8 cellular contexts compared by ENCODE assay signal in genomic region chr10:128064615-128065580, GRCh38.
A peak's percentile ranks its signal among the peaks of the same experiment; 100 is the strongest.
DNase-seq lines count a peak whose midpoint lies in the region; TF ChIP-seq lines count a peak whose summit lies in the region.

No MANE protein-coding gene starts in this region.

- TF ChIP-seq CTCF in AG09319 (IDR thresholded peaks at IDR 0.05; ENCODE audit: low read depth, low read length) = no peak
- no peak for TF ChIP-seq CTCF in GM20000 (IDR thresholded peaks at IDR 0.05; ENCODE audit: extremely low read depth, missing control alignments)

- peaks cover 82% of the 10 kb centered on the region for H3K36me3 Mint-ChIP-seq in activated CD4-positive, alpha-beta T cell treated with anti-CD3 and anti-CD28 coated beads, Interleukin-2, amount 10 ng/mL, durations not matched to agents 24 days and 14 days (ENCODE audit: low read depth)
- peaks cover 78% of the 10 kb centered on the region for H3K36me3 Mint-ChIP-seq in stimulated activated naive CD8-positive, alpha-beta T cell treated with anti-CD3 and anti-CD28 coated beads, Interleukin-15, Interleukin-2, amounts not matched to agents 100 ng/mL and 50 ng/mL, for 24 hours (ENCODE audit: low read depth)

- peaks cover 19% of the 10 kb centered on the region for H3K4me1 ChIP-seq in muscle layer of colon (ENCODE audit: insufficient read depth, low read length)

- no peaks in the 10 kb centered on the region for H3K9me3 ChIP-seq in muscle layer of colon (ENCODE audit: low read length)

- H3K27me3 Mint-ChIP-seq in activated CD4-positive, alpha-beta T cell treated with anti-CD3 and anti-CD28 coated beads, Interleukin-2, amount 10 ng/mL, durations not matched to agents 24 days and 14 days = no peaks in the 10 kb centered on the region
- H3K27me3 Mint-ChIP-seq in stimulated activated naive CD8-positive, alpha-beta T cell treated with anti-CD3 and anti-CD28 coated beads, Interleukin-15, Interleukin-2, amounts not matched to agents 100 ng/mL and 50 ng/mL, for 24 hours = no peaks in the 10 kb centered on the region

- DNase-seq in AG09319 (ENCODE audit: extremely low read depth, low read depth) = peak; percentile 34
- DNase-seq in GM20000 (ENCODE audit: low spot score) = peak; percentile 29
- DNase-seq in HPDE6-E6E7 (ENCODE audit: extremely low spot score) = peak; percentile 63
- peak; percentile 85 for DNase-seq in activated CD4-positive, alpha-beta T cell treated with anti-CD3 and anti-CD28 coated beads, Interleukin-2, amount 10 ng/mL, durations not matched to agents 24 days and 14 days
- DNase-seq in LoVo (ENCODE audit: low spot score) = no peak

- no peaks in the 10 kb centered on the region for H3K9me3 Mint-ChIP-seq in activated CD4-positive, alpha-beta T cell treated with anti-CD3 and anti-CD28 coated beads, Interleukin-2, amount 10 ng/mL, durations not matched to agents 24 days and 14 days
- peaks cover 4% of the 10 kb centered on the region for H3K9me3 Mint-ChIP-seq in stimulated activated naive CD8-positive, alpha-beta T cell treated with anti-CD3 and anti-CD28 coated beads, Interleukin-15, Interleukin-2, amounts not matched to agents 100 ng/mL and 50 ng/mL, for 24 hours

- H3K27ac Mint-ChIP-seq in activated CD4-positive, alpha-beta T cell treated with anti-CD3 and anti-CD28 coated beads, Interleukin-2, amount 10 ng/mL, durations not matched to agents 24 days and 14 days = peak overlapping the region; percentile 96
- peak overlapping the region; percentile 99 for H3K27ac Mint-ChIP-seq in stimulated activated naive CD8-positive, alpha-beta T cell treated with anti-CD3 and anti-CD28 coated beads, Interleukin-15, Interleukin-2, amounts not matched to agents 100 ng/mL and 50 ng/mL, for 24 hours

- no peak overlapping the region for H3K9ac ChIP-seq in muscle layer of colon (ENCODE audit: low read length)

- H3K36me3 ChIP-seq in muscle layer of colon (ENCODE audit: insufficient read depth, low read length) = peaks cover 13% of the 10 kb centered on the region

- H3K4me3 ChIP-seq in muscle layer of colon (ENCODE audit: low read depth in 1 of 2, low read length in 2 of 2) = no peak overlapping the region

- intact Hi-C loops in activated CD4-positive, alpha-beta T cell treated with anti-CD3 and anti-CD28 coated beads, Interleukin-2, amount 10 ng/mL, durations not matched to agents 24 days and 14 days (cut with micrococcal nuclease) = loop anchor here (1.0 kb wide), 4 partner anchors 18 to 82 kb away; partner anchors contain the start of gene MKI67

- no peaks in the 10 kb centered on the region for H3K27me3 ChIP-seq in muscle layer of colon (ENCODE audit: control insufficient read depth in 1 of 2, insufficient read depth in 2 of 2, low read length in 2 of 2)

- H3K27ac ChIP-seq in cingulate gyrus (ENCODE audit: low read depth, low read length) = peak overlapping the region; percentile 86
- peak overlapping the region; percentile 20 for H3K27ac ChIP-seq in muscle layer of colon (ENCODE audit: low read depth, low read length)

- H3K4me1 Mint-ChIP-seq in activated CD4-positive, alpha-beta T cell treated with anti-CD3 and anti-CD28 coated beads, Interleukin-2, amount 10 ng/mL, durations not matched to agents 24 days and 14 days = peaks cover 54% of the 10 kb centered on the region
- peaks cover 79% of the 10 kb centered on the region for H3K4me1 Mint-ChIP-seq in stimulated activated naive CD8-positive, alpha-beta T cell treated with anti-CD3 and anti-CD28 coated beads, Interleukin-15, Interleukin-2, amounts not matched to agents 100 ng/mL and 50 ng/mL, for 24 hours (ENCODE audit: low read depth)

- H3K4me3 Mint-ChIP-seq in activated CD4-positive, alpha-beta T cell treated with anti-CD3 and anti-CD28 coated beads, Interleukin-2, amount 10 ng/mL, durations not matched to agents 24 days and 14 days = peak overlapping the region; percentile 77
- peak overlapping the region; percentile 81 for H3K4me3 Mint-ChIP-seq in stimulated activated naive CD8-positive, alpha-beta T cell treated with anti-CD3 and anti-CD28 coated beads, Interleukin-15, Interleukin-2, amounts not matched to agents 100 ng/mL and 50 ng/mL, for 24 hours
